ENCODE assay signal across 12 cellular contexts in genomic region chr6:125872259-125872921, GRCh38.
DNase-seq lines count a peak whose midpoint lies in the region; ATAC-seq and TF ChIP-seq lines count a peak whose summit lies in the region.
"Had no signal": no experiment of that assay in that cellular context is flagged by ENCODE, and none has a peak within 500 bp of the region (broad histone marks: within the 10 kb centered on the region; RNA-seq: fewer than 3 reads in every experiment).

No MANE protein-coding gene starts in this region.

- no peak overlapping the region for H3K4me3 Mint-ChIP-seq in memory B cell
- H3K4me3 Mint-ChIP-seq: activated naive CD4-positive, alpha-beta T cell treated with anti-CD3 and anti-CD28 coated beads, Interleukin-2, amount 10 ng/mL, durations not matched to agents 7 days and 5 days had no signal

- peak; percentile 4 for DNase-seq in CD1c-positive myeloid dendritic cell (ENCODE audit: extremely low spot score)
- DNase-seq in NCI-H146 (lab: John Stamatoyannopoulos, UW): peak; percentile 68
- peak; percentile 38 for DNase-seq in astrocyte of the hippocampus (ENCODE audit: low read depth, low spot score)
- no peak for DNase-seq in memory B cell (ENCODE audit: low spot score in 2 of 2)
- no peak for DNase-seq in GM13976 (ENCODE audit: low spot score)
- DNase-seq in activated CD4-positive, alpha-beta T cell treated with anti-CD3 and anti-CD28 coated beads for 4 hours: no peak
- DNase-seq: activated naive CD4-positive, alpha-beta T cell treated with anti-CD3 and anti-CD28 coated beads, Interleukin-2, amount 10 ng/mL, durations not matched to agents 7 days and 5 days; left ventricle myocardium superior; NCI-H1436 treated with DMSO at 0.1 percent for 48 hours; nucleus accumbens had no signal

- no peaks in the 10 kb centered on the region for H3K27me3 Mint-ChIP-seq in memory B cell
- H3K27me3 Mint-ChIP-seq: activated naive CD4-positive, alpha-beta T cell treated with anti-CD3 and anti-CD28 coated beads, Interleukin-2, amount 10 ng/mL, durations not matched to agents 7 days and 5 days had no signal

- H3K4me1 Mint-ChIP-seq in memory B cell: peaks cover 9% of the 10 kb centered on the region
- H3K4me1 Mint-ChIP-seq: activated naive CD4-positive, alpha-beta T cell treated with anti-CD3 and anti-CD28 coated beads, Interleukin-2, amount 10 ng/mL, durations not matched to agents 7 days and 5 days had no signal

- ATAC-seq in memory B cell (ENCODE audit: low read depth) (no peak), GM18520 (IDR thresholded peaks at IDR 0.05; ENCODE audit: unreplicated experiment) (no peak), HG03442 (IDR thresholded peaks at IDR 0.05; ENCODE audit: unreplicated experiment) (no peak)
- ATAC-seq: left ventricle myocardium superior had no signal

- H3K36me3 Mint-ChIP-seq in memory B cell: peaks cover 13% of the 10 kb centered on the region

- TF ChIP-seq CTCF in GM13976 (IDR thresholded peaks at IDR 0.05; ENCODE audit: borderline replicate concordance, control extremely low read depth, extremely low read depth, insufficient read depth, missing control alignments): no peak

- in situ Hi-C loops in GM13976 (cut with MboI; ENCODE audit: low sequenced_read_pairs, unreplicated experiment): no loop called here

- H3K27ac Mint-ChIP-seq in memory B cell: peak overlapping the region; percentile 35
- H3K27ac Mint-ChIP-seq: activated naive CD4-positive, alpha-beta T cell treated with anti-CD3 and anti-CD28 coated beads, Interleukin-2, amount 10 ng/mL, durations not matched to agents 7 days and 5 days had no signal

- no peaks in the 10 kb centered on the region for H3K9me3 Mint-ChIP-seq in memory B cell
- H3K9me3 Mint-ChIP-seq: activated naive CD4-positive, alpha-beta T cell treated with anti-CD3 and anti-CD28 coated beads, Interleukin-2, amount 10 ng/mL, durations not matched to agents 7 days and 5 days had no signal

Comparison
In these comparisons a context has a peak if more than half of its experiments do, and no peak if none do; other contexts are left out.
1. DNase-seq: peak in CD1c-positive myeloid dendritic cell (single experiment), NCI-H146 (single experiment) and astrocyte of the hippocampus (single experiment); none in memory B cell (0 of 2), GM13976 (single experiment) and activated CD4-positive, alpha-beta T cell treated with anti-CD3 and anti-CD28 coated beads for 4 hours (0 of 2).